23 cellular contexts compared by ENCODE assay signal in genomic region chr4:56783986-56784385, GRCh38. TPM values are rescaled to one million over a fixed set of nuclear protein-coding genes. Genes with fewer than 3 reads are reported as not detected.
"Had no signal": no experiment of that assay in that cellular context is flagged by ENCODE, and none has a peak within 500 bp of the region (broad histone marks: within the 10 kb centered on the region; RNA-seq: fewer than 3 reads in every experiment).

No MANE protein-coding gene starts in this region.

- H3K4me3 Mint-ChIP-seq: immature natural killer cell; memory B cell; naive thymus-derived CD8-positive, alpha-beta T cell; neural crest cell; stimulated activated effector memory CD8-positive, alpha-beta T cell treated with anti-CD3 and anti-CD28 coated beads, Interleukin-12 subunit alpha, Interleukin-12 subunit beta, amount 100 ng/mL, for 72 hours; stimulated activated naive CD8-positive, alpha-beta T cell treated with anti-CD3 and anti-CD28 coated beads, Interleukin-15, Interleukin-2, amounts not matched to agents 100 ng/mL and 50 ng/mL, for 24 hours had no signal

- H3K4me3 ChIP-seq: colonic mucosa, gastrocnemius medialis, left ventricle myocardium inferior, lower lobe of right lung, pancreas, tibial nerve, upper lobe of right lung, vagina had no signal

- H3K27me3 Mint-ChIP-seq: memory B cell; naive thymus-derived CD8-positive, alpha-beta T cell; stimulated activated naive CD8-positive, alpha-beta T cell treated with anti-CD3 and anti-CD28 coated beads, Interleukin-15, Interleukin-2, amounts not matched to agents 100 ng/mL and 50 ng/mL, for 24 hours had no signal

- DNase-seq: colonic mucosa; dermis blood vessel endothelial cell; gastrocnemius medialis; glutamatergic neuron; immature natural killer cell; left ventricle myocardium inferior; lower lobe of right lung; naive thymus-derived CD8-positive, alpha-beta T cell; nucleus accumbens; pancreas; right cardiac atrium; stimulated activated CD4-positive, alpha-beta T cell treated with anti-CD3 and anti-CD28 coated beads, Interleukin-4, amount 100 ng/mL, for 1 hour; stimulated activated CD8-positive, alpha-beta memory T cell treated with anti-CD3 and anti-CD28 coated beads, Interleukin-4, amount 100 ng/mL, for 48 hours; upper lobe of right lung had no signal

- H3K4me1 Mint-ChIP-seq: immature natural killer cell; neural crest cell; stimulated activated effector memory CD8-positive, alpha-beta T cell treated with anti-CD3 and anti-CD28 coated beads, Interleukin-12 subunit alpha, Interleukin-12 subunit beta, amount 100 ng/mL, for 72 hours had no signal

- H3K27ac Mint-ChIP-seq: immature natural killer cell; memory B cell; naive thymus-derived CD8-positive, alpha-beta T cell; progenitor cell of endocrine pancreas; stimulated activated effector memory CD8-positive, alpha-beta T cell treated with anti-CD3 and anti-CD28 coated beads, Interleukin-12 subunit alpha, Interleukin-12 subunit beta, amount 100 ng/mL, for 72 hours; stimulated activated naive CD8-positive, alpha-beta T cell treated with anti-CD3 and anti-CD28 coated beads, Interleukin-15, Interleukin-2, amounts not matched to agents 100 ng/mL and 50 ng/mL, for 24 hours had no signal

- H3K4me1 ChIP-seq: colonic mucosa, gastrocnemius medialis, pancreas had no signal

- H3K9me3 ChIP-seq: colonic mucosa, gastrocnemius medialis, lower lobe of right lung, pancreas, upper lobe of right lung, vagina had no signal

- ATAC-seq: gastrocnemius medialis; lower lobe of right lung; naive thymus-derived CD8-positive, alpha-beta T cell; pancreas; right cardiac atrium; stimulated activated effector memory CD8-positive, alpha-beta T cell treated with anti-CD3 and anti-CD28 coated beads, Interleukin-12 subunit alpha, Interleukin-12 subunit beta, amount 100 ng/mL, for 72 hours; upper lobe of right lung had no signal

- H3K9me3 Mint-ChIP-seq: immature natural killer cell; memory B cell; neural crest cell; stimulated activated effector memory CD8-positive, alpha-beta T cell treated with anti-CD3 and anti-CD28 coated beads, Interleukin-12 subunit alpha, Interleukin-12 subunit beta, amount 100 ng/mL, for 72 hours; stimulated activated naive CD8-positive, alpha-beta T cell treated with anti-CD3 and anti-CD28 coated beads, Interleukin-15, Interleukin-2, amounts not matched to agents 100 ng/mL and 50 ng/mL, for 24 hours had no signal

- H3K36me3 ChIP-seq: colonic mucosa, gastrocnemius medialis, left ventricle myocardium inferior, lower lobe of right lung, pancreas, tibial nerve, upper lobe of right lung, vagina had no signal

- H3K27me3 ChIP-seq: colonic mucosa, pancreas, tibial nerve, upper lobe of right lung, vagina had no signal

- H3K27ac ChIP-seq: colonic mucosa, gastrocnemius medialis, left ventricle myocardium inferior, lower lobe of right lung, pancreas, tibial nerve, upper lobe of right lung, vagina had no signal

- H3K36me3 Mint-ChIP-seq: immature natural killer cell; memory B cell; naive thymus-derived CD8-positive, alpha-beta T cell; stimulated activated effector memory CD8-positive, alpha-beta T cell treated with anti-CD3 and anti-CD28 coated beads, Interleukin-12 subunit alpha, Interleukin-12 subunit beta, amount 100 ng/mL, for 72 hours had no signal

RNA-seq across cellular contexts. Expression of gene SPINK2, which starts 37.5 kb away (rescaled TPM):
- total RNA-seq: cerebellum, dermis blood vessel endothelial cell, lower lobe of right lung, neural crest cell, progenitor cell of endocrine pancreas, temporal lobe, tibial nerve, upper lobe of right lung had no signal
